Comparison of ENCODE assay signal across 9 cellular contexts in the genomic region with DNA sequence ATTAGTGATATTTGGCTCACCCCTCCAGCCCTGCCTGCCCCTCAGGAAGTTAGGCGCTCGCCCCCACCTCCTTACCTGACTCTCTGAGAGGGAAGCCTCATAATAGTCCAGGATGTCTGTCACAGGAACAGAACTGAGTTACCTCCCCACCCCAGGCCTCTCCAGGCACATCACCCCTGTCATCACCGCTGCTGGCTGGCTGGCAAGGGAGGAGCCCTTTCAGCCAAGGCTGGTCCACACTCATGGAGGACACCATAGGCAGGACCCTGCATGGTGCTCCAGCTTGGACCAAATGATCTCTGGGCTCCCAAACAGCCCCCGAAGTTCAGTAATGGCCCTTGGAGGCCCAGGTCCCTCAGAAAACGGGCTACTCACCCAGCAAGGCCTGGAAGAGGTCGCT. TPM values are rescaled to one million over a fixed set of nuclear protein-coding genes. Genes with fewer than 3 reads are reported as not detected.
DNase-seq lines count a peak whose midpoint lies in the region; ATAC-seq, FAIRE-seq and TF ChIP-seq lines count a peak whose summit lies in the region.
"Had no signal": no experiment of that assay in that cellular context is flagged by ENCODE, and none has a peak within 500 bp of the region (broad histone marks: within the 10 kb centered on the region; RNA-seq: fewer than 3 reads in every experiment).

No MANE protein-coding gene starts in this region.

- intact Hi-C loops in left lung (cut with DNase I), result no loop called here

- no peaks in the 10 kb centered on the region for H3K9me3 Mint-ChIP-seq in activated CD4-positive, alpha-beta T cell treated with anti-CD3 and anti-CD28 coated beads, Interleukin-2, amount 10 ng/mL, durations not matched to agents 7 days and 5 days

- no peak overlapping the region for H3K27ac ChIP-seq in keratinocyte (ENCODE audit: control insufficient read depth, insufficient read depth, low read length)
- peak overlapping the region; percentile 45 to 89 for H3K27ac ChIP-seq in thoracic aorta
- peak overlapping the region in 1 of 2 donors; percentile 33 for H3K27ac ChIP-seq in left lung

- H3K4me3 ChIP-seq in adipocyte (ENCODE audit: low read length), result peak overlapping the region; percentile 79
- no peak overlapping the region for H3K4me3 ChIP-seq in keratinocyte (ENCODE audit: control insufficient read depth in 2 of 3, extremely low read depth in 1 of 3, insufficient read depth in 2 of 3, low read depth in 1 of 3, low read length in 3 of 3)
- H3K4me3 ChIP-seq in thoracic aorta, result peak overlapping the region; percentile 77
- H3K4me3 ChIP-seq in left lung, result no peak overlapping the region

- peak overlapping the region; percentile 72 for H3K27ac Mint-ChIP-seq in activated CD4-positive, alpha-beta T cell treated with anti-CD3 and anti-CD28 coated beads, Interleukin-2, amount 10 ng/mL, durations not matched to agents 7 days and 5 days

- peaks cover 16% of the 10 kb centered on the region for H3K36me3 ChIP-seq in adipocyte (ENCODE audit: control insufficient read depth, insufficient read depth, low read length, severe bottlenecking)
- peaks cover 17 to 22% of the 10 kb centered on the region in 2 experiments for H3K36me3 ChIP-seq in keratinocyte (ENCODE audit: control insufficient read depth in 2 of 2, extremely low read depth in 1 of 2, insufficient read depth in 2 of 2, low read length in 2 of 2)
- H3K36me3 ChIP-seq in thoracic aorta, result peaks cover 3% of the 10 kb centered on the region
- peaks cover 0 to 25% of the 10 kb centered on the region in 2 donors for H3K36me3 ChIP-seq in left lung

- no peak overlapping the region for H2AFZ ChIP-seq in keratinocyte (ENCODE audit: control insufficient read depth, low read length)

- POLR2A ChIA-PET in activated CD4-positive, alpha-beta T cell treated with anti-CD3 and anti-CD28 coated beads, Interleukin-2, amount 10 ng/mL, durations not matched to agents 7 days and 5 days (lab: Charles Lee), result no interaction called here

- peaks cover 66% of the 10 kb centered on the region for H3K4me1 ChIP-seq in adipocyte (ENCODE audit: control insufficient read depth, insufficient read depth, low read length)
- peaks cover 42% of the 10 kb centered on the region for H3K4me1 ChIP-seq in keratinocyte (ENCODE audit: control insufficient read depth, extremely low read depth, insufficient read depth, low read length)
- H3K4me1 ChIP-seq in thoracic aorta (ENCODE audit: control insufficient read depth in 1 of 2, low read depth in 2 of 2), result peaks cover 32 to 61% of the 10 kb centered on the region in 2 donors
- H3K4me1 ChIP-seq in left lung, result peaks cover 22 to 74% of the 10 kb centered on the region in 2 donors

- peak overlapping the region; percentile 84 for H3K9ac ChIP-seq in adipocyte (ENCODE audit: low read length)
- no peak overlapping the region for H3K9ac ChIP-seq in keratinocyte (ENCODE audit: control insufficient read depth, extremely low read depth, insufficient read depth, low read length)

- H3K9me3 ChIP-seq in adipocyte (ENCODE audit: control insufficient read depth, low read length) (no peaks in the 10 kb centered on the region), keratinocyte (ENCODE audit: control insufficient read depth, low read depth, low read length) (no peaks in the 10 kb centered on the region), thoracic aorta (no peaks in the 10 kb centered on the region), left lung (no peaks in the 10 kb centered on the region)

- H3K4me2 ChIP-seq in keratinocyte (ENCODE audit: control insufficient read depth, extremely low read depth, insufficient read depth, low read depth, low read length), result peak overlapping the region; percentile 62

- H3K27me3 Mint-ChIP-seq in activated CD4-positive, alpha-beta T cell treated with anti-CD3 and anti-CD28 coated beads, Interleukin-2, amount 10 ng/mL, durations not matched to agents 7 days and 5 days, result no peaks in the 10 kb centered on the region

- no peaks in the 10 kb centered on the region for H3K27me3 ChIP-seq in adipocyte (replicated peaks; ENCODE audit: control insufficient read depth, insufficient read depth, low read length)
- H3K27me3 ChIP-seq in keratinocyte (ENCODE audit: control insufficient read depth, extremely low read depth, insufficient read depth, low read length), result no peaks in the 10 kb centered on the region
- no peaks in the 10 kb centered on the region for H3K27me3 ChIP-seq in thoracic aorta (replicated peaks; ENCODE audit: insufficient read depth)
- H3K27me3 ChIP-seq in left lung, result no peaks in the 10 kb centered on the region

- H3K9me1 ChIP-seq in keratinocyte (ENCODE audit: control insufficient read depth, extremely low read depth, insufficient read depth, low read length), result no peaks in the 10 kb centered on the region

- H4K20me1 ChIP-seq in keratinocyte (ENCODE audit: control insufficient read depth, extremely low read depth, insufficient read depth, low read length), result peaks cover 8% of the 10 kb centered on the region

- peak overlapping the region; percentile 58 for H3K4me3 Mint-ChIP-seq in activated CD4-positive, alpha-beta T cell treated with anti-CD3 and anti-CD28 coated beads, Interleukin-2, amount 10 ng/mL, durations not matched to agents 7 days and 5 days

- CTCF ChIA-PET in activated CD4-positive, alpha-beta T cell treated with anti-CD3 and anti-CD28 coated beads, Interleukin-2, amount 10 ng/mL, durations not matched to agents 7 days and 5 days (lab: Charles Lee), result interaction anchor here (1.6 to 5.0 kb wide), 3 partner anchors 9 to 166 kb away, joined by 3 to 48 read pairs (median 4); no protein-coding TSS in a partner anchor

- H3K4me1 Mint-ChIP-seq in activated CD4-positive, alpha-beta T cell treated with anti-CD3 and anti-CD28 coated beads, Interleukin-2, amount 10 ng/mL, durations not matched to agents 7 days and 5 days, result peaks cover 71% of the 10 kb centered on the region

- FAIRE-seq in keratinocyte (lab: Jason Lieb, UNC), result no peak

- H3K79me2 ChIP-seq in keratinocyte (ENCODE audit: control insufficient read depth, insufficient read depth, low read length), result peaks cover 14% of the 10 kb centered on the region

- peaks cover 10% of the 10 kb centered on the region for H3K36me3 Mint-ChIP-seq in activated CD4-positive, alpha-beta T cell treated with anti-CD3 and anti-CD28 coated beads, Interleukin-2, amount 10 ng/mL, durations not matched to agents 7 days and 5 days (ENCODE audit: low read depth)

- TF ChIP-seq CTCF in keratinocyte (optimal IDR thresholded peaks at IDR 0.05 in 1 of 3, IDR thresholded peaks at IDR 0.05 in 1 of 3, conservative IDR thresholded peaks at IDR 0.05 in 1 of 3; ENCODE audit: extremely low read depth in 1 of 3, insufficient read depth in 2 of 3, low read length in 3 of 3), result no peak
- TF ChIP-seq CTCF in thoracic aorta (IDR thresholded peaks at IDR 0.05), result no peak
- no peak for TF ChIP-seq CTCF in left lung (IDR thresholded peaks at IDR 0.05)

- dilution Hi-C loops in keratinocyte (cut with MboI; ENCODE audit: extremely low pct_ligation_motif_present, low sequenced_read_pairs), result no loop called here

- DNase-seq in activated CD4-positive, alpha-beta T cell treated with anti-CD3 and anti-CD28 coated beads, Interleukin-2, amount 10 ng/mL, durations not matched to agents 7 days and 5 days, result no peak
- DNase-seq in activated CD4-positive, alpha-beta T cell treated with anti-CD3 and anti-CD28 coated beads, Interleukin-2, amount 50 U/mL, for 1 hour, result no peak
- DNase-seq in adipocyte (ENCODE audit: low read depth) (no peak), keratinocyte (ENCODE audit: low read depth, low spot score) (no peak), thoracic aorta (ENCODE audit: low spot score) (no peak), NCI-H187 (lab: John Stamatoyannopoulos, UW) (no peak), anterior cingulate cortex (lab: John Stamatoyannopoulos, UW) (no peak), left lung (no peak)
- DNase-seq: stimulated activated CD4-positive, alpha-beta T cell treated with anti-CD3 and anti-CD28 coated beads, Interleukin-4, amount 100 ng/mL, for 1 hour had no signal

- ATAC-seq in thoracic aorta (ENCODE audit: insufficient number of reproducible peaks, low FRiP score, low read depth), result no peak
- ATAC-seq in left lung, result no peak

RNA-seq across cellular contexts. Expression of gene DLG4, which starts 1.5 kb away (rescaled TPM):
- 1 to 10 TPM; 9.4 to 9.5 TPM for total RNA-seq in activated CD4-positive, alpha-beta T cell treated with anti-CD3 and anti-CD28 coated beads, Interleukin-2, amount 10 ng/mL, durations not matched to agents 7 days and 5 days
- polyA plus RNA-seq in keratinocyte, result 4.5 to 7.2 TPM (median 5.5 TPM) in 3 replicates
- 2.0 TPM for polyA plus RNA-seq in keratinocyte (2011; ENCODE audit: low read depth)
- 2.5 and 5.6 TPM in 2 replicates for polyA plus RNA-seq in keratinocyte (2011; cell fraction: cytosol; rRNA removed)
- polyA plus RNA-seq in keratinocyte (2011; cell fraction: nucleus; rRNA removed), result 18.1 and 23.3 TPM in 2 replicates
- 3.8 and 7.9 TPM in 2 replicates for polyA plus RNA-seq in keratinocyte (2012; ENCODE audit: low replicate concordance)
- polyA minus RNA-seq in keratinocyte, result 4.7 to 19.3 TPM (median 5.7 TPM) in 3 replicates
- polyA minus RNA-seq in keratinocyte (2011; cell fraction: cytosol; rRNA and poly(A)+ RNA removed), result 9.2 TPM
- 4.5 and 7.7 TPM in 2 replicates for polyA minus RNA-seq in keratinocyte (2011; cell fraction: nucleus; rRNA and poly(A)+ RNA removed)
- total RNA-seq in thoracic aorta (10 to 100 TPM; 14.0 to 14.8 TPM), left lung (10 to 100 TPM; 25.9 to 33.8 TPM)

RNA-seq across cellular contexts. Expression of gene ACADVL, which starts 1.6 kb away (rescaled TPM):
- total RNA-seq in activated CD4-positive, alpha-beta T cell treated with anti-CD3 and anti-CD28 coated beads, Interleukin-2, amount 10 ng/mL, durations not matched to agents 7 days and 5 days, result 100 to 1,000 TPM; 338 to 370 TPM
- polyA plus RNA-seq in keratinocyte, result 300 to 633 TPM (median 301 TPM) in 3 replicates
- polyA plus RNA-seq in keratinocyte (2011; ENCODE audit: low read depth), result 320 TPM
- 104 and 182 TPM in 2 replicates for polyA plus RNA-seq in keratinocyte (2011; cell fraction: cytosol; rRNA removed)
- polyA plus RNA-seq in keratinocyte (2011; cell fraction: nucleus; rRNA removed), result 2,509 and 2,890 TPM in 2 replicates
- 288 and 791 TPM in 2 replicates for polyA plus RNA-seq in keratinocyte (2012; ENCODE audit: low replicate concordance)
- polyA minus RNA-seq in keratinocyte, result 244 to 273 TPM (median 251 TPM) in 3 replicates
- 158 TPM for polyA minus RNA-seq in keratinocyte (2011; cell fraction: cytosol; rRNA and poly(A)+ RNA removed)
- polyA minus RNA-seq in keratinocyte (2011; cell fraction: nucleus; rRNA and poly(A)+ RNA removed), result 250 and 252 TPM in 2 replicates
- total RNA-seq in thoracic aorta, result 100 to 1,000 TPM; 369 to 471 TPM
- total RNA-seq in left lung, result 100 to 1,000 TPM; 610 to 654 TPM

RNA-seq across cellular contexts. Expression of gene DVL2, which starts 16.2 kb away (rescaled TPM):
- 10 to 100 TPM; 53.2 TPM for total RNA-seq in activated CD4-positive, alpha-beta T cell treated with anti-CD3 and anti-CD28 coated beads, Interleukin-2, amount 10 ng/mL, durations not matched to agents 7 days and 5 days
- 3.7 to 6.3 TPM (median 4.7 TPM) in 3 replicates for polyA plus RNA-seq in keratinocyte
- 37.4 TPM for polyA plus RNA-seq in keratinocyte (2011; ENCODE audit: low read depth)
- 2.5 and 4.6 TPM in 2 replicates for polyA plus RNA-seq in keratinocyte (2011; cell fraction: cytosol; rRNA removed)
- 13.5 and 19.5 TPM in 2 replicates for polyA plus RNA-seq in keratinocyte (2011; cell fraction: nucleus; rRNA removed)
- polyA plus RNA-seq in keratinocyte (2012; ENCODE audit: low replicate concordance), result 18.0 and 25.1 TPM in 2 replicates
- 9.5 to 27.7 TPM (median 17.8 TPM) in 3 replicates for polyA minus RNA-seq in keratinocyte
- 8.4 TPM for polyA minus RNA-seq in keratinocyte (2011; cell fraction: cytosol; rRNA and poly(A)+ RNA removed)
- 11.5 and 17.1 TPM in 2 replicates for polyA minus RNA-seq in keratinocyte (2011; cell fraction: nucleus; rRNA and poly(A)+ RNA removed)
- total RNA-seq in thoracic aorta (10 to 100 TPM; 52.8 to 68.5 TPM), left lung (10 to 100 TPM; 36.9 to 46.3 TPM)

RNA-seq across cellular contexts. Expression of gene PHF23, which starts 21.1 kb away (rescaled TPM):
- 10 to 100 TPM; 55.9 to 59.2 TPM for total RNA-seq in activated CD4-positive, alpha-beta T cell treated with anti-CD3 and anti-CD28 coated beads, Interleukin-2, amount 10 ng/mL, durations not matched to agents 7 days and 5 days
- polyA plus RNA-seq in keratinocyte, result 52.8 to 61.6 TPM (median 55.3 TPM) in 3 replicates
- polyA plus RNA-seq in keratinocyte (2011; ENCODE audit: low read depth), result 43.8 TPM
- 50.2 and 55.4 TPM in 2 replicates for polyA plus RNA-seq in keratinocyte (2011; cell fraction: cytosol; rRNA removed)
- polyA plus RNA-seq in keratinocyte (2011; cell fraction: nucleus; rRNA removed), result 75.4 and 76.5 TPM in 2 replicates
- 45.3 and 50.3 TPM in 2 replicates for polyA plus RNA-seq in keratinocyte (2012; ENCODE audit: low replicate concordance)
- 41.1 to 77.5 TPM (median 49.7 TPM) in 3 replicates for polyA minus RNA-seq in keratinocyte
- polyA minus RNA-seq in keratinocyte (2011; cell fraction: cytosol; rRNA and poly(A)+ RNA removed), result 36.1 TPM
- polyA minus RNA-seq in keratinocyte (2011; cell fraction: nucleus; rRNA and poly(A)+ RNA removed), result 41.4 and 42.0 TPM in 2 replicates
- total RNA-seq in thoracic aorta (10 to 100 TPM; 25.1 to 44.7 TPM), left lung (10 to 100 TPM; 31.1 to 45.4 TPM)

RNA-seq across cellular contexts. Expression of gene GABARAP, which starts 24.1 kb away (rescaled TPM):
- total RNA-seq in activated CD4-positive, alpha-beta T cell treated with anti-CD3 and anti-CD28 coated beads, Interleukin-2, amount 10 ng/mL, durations not matched to agents 7 days and 5 days, result 100 to 1,000 TPM; 256 to 279 TPM
- polyA plus RNA-seq in keratinocyte, result 271 to 416 TPM (median 391 TPM) in 3 replicates
- 120 TPM for polyA plus RNA-seq in keratinocyte (2011; ENCODE audit: low read depth)
- 578 and 682 TPM in 2 replicates for polyA plus RNA-seq in keratinocyte (2011; cell fraction: cytosol; rRNA removed)
- polyA plus RNA-seq in keratinocyte (2011; cell fraction: nucleus; rRNA removed), result 185 and 186 TPM in 2 replicates
- polyA plus RNA-seq in keratinocyte (2012; ENCODE audit: low replicate concordance), result 266 and 545 TPM in 2 replicates
- 235 to 333 TPM (median 240 TPM) in 3 replicates for polyA minus RNA-seq in keratinocyte
- polyA minus RNA-seq in keratinocyte (2011; cell fraction: cytosol; rRNA and poly(A)+ RNA removed), result 161 TPM
- 27.8 and 46.5 TPM in 2 replicates for polyA minus RNA-seq in keratinocyte (2011; cell fraction: nucleus; rRNA and poly(A)+ RNA removed)
- total RNA-seq in thoracic aorta, result 100 to 1,000 TPM; 187 to 446 TPM
- total RNA-seq in left lung, result 100 to 1,000 TPM; 545 to 559 TPM

Comparison
In these comparisons a context has a peak if more than half of its experiments do, and no peak if none do; other contexts are left out.
1. H3K4me3 ChIP-seq: peak in adipocyte (single experiment) and thoracic aorta (single experiment); none in keratinocyte (0 of 3) and left lung (0 of 2).